In the genomic region with DNA sequence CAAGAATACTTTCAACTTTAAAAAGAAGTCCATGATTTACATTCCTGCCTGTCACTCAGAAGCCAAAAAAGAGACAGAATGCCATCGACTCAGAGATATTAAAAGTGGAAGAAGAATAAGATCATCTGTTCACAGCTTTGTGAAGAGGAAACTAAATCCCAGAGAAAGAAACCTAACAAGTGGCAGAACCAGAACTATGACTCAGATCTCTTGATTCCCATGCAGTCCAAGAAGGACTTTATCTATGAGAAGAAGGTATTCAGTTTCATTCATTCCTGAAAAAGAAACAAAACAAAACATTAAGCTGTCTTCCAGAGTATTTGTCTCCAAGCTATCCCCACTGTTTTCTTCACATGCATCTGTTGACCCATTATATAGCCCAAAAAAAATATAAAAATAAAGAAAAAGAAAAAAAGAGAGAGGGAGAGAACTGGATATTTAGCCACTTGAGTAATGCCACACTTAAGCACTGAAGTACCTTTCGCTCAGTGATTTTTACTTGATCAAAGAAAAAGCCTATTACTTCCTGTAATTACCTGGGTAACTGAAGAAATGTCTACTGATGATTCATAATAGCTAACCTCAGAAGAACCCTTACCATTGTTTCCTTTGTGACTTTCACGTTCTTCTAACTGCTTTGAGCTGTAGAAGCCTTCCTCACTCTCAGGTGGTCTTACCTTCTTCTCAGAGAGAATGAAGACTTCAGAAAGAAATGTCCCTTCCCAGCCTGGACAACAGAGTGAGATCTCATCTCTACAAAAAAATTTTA, we compare ENCODE assay signal across 17 cellular contexts. TPM values are rescaled to one million over a fixed set of nuclear protein-coding genes. Genes with fewer than 3 reads are reported as not detected.
"Had no signal": no experiment of that assay in that cellular context is flagged by ENCODE, and none has a peak within 500 bp of the region (broad histone marks: within the 10 kb centered on the region; RNA-seq: fewer than 3 reads in every experiment).

No MANE protein-coding gene starts in this region.

- H3K27me3 Mint-ChIP-seq: dendritic cell treated with granulocyte-macrophage colony-stimulating factor and Interleukin-4, amounts not matched to agents 40 ng/mL and 50 ng/mL, for 4 days had no signal

- H3K4me1 Mint-ChIP-seq: brain, naive B cell had no signal

- H3K27ac Mint-ChIP-seq: activated CD4-positive, alpha-beta memory T cell treated with anti-CD3 and anti-CD28 coated beads, Interleukin-2, amount 10 ng/mL, durations not matched to agents 7 days and 5 days; brain; dendritic cell treated with granulocyte-macrophage colony-stimulating factor and Interleukin-4, amounts not matched to agents 40 ng/mL and 50 ng/mL, for 4 days; effector memory CD8-positive, alpha-beta T cell; naive B cell had no signal

- H3K4me3 Mint-ChIP-seq: activated CD4-positive, alpha-beta memory T cell treated with anti-CD3 and anti-CD28 coated beads, Interleukin-2, amount 10 ng/mL, durations not matched to agents 7 days and 5 days; brain; dendritic cell treated with granulocyte-macrophage colony-stimulating factor and Interleukin-4, amounts not matched to agents 40 ng/mL and 50 ng/mL, for 4 days; effector memory CD8-positive, alpha-beta T cell; naive B cell had no signal

- ATAC-seq: effector memory CD8-positive, alpha-beta T cell had no signal

- H3K9me3 Mint-ChIP-seq: activated CD4-positive, alpha-beta memory T cell treated with anti-CD3 and anti-CD28 coated beads, Interleukin-2, amount 10 ng/mL, durations not matched to agents 7 days and 5 days; dendritic cell treated with granulocyte-macrophage colony-stimulating factor and Interleukin-4, amounts not matched to agents 40 ng/mL and 50 ng/mL, for 4 days; effector memory CD8-positive, alpha-beta T cell had no signal

- H3K36me3 Mint-ChIP-seq: brain, naive B cell had no signal

- DNase-seq: activated CD4-positive, alpha-beta memory T cell treated with anti-CD3 and anti-CD28 coated beads, Interleukin-2, amount 10 ng/mL, durations not matched to agents 7 days and 5 days; activated CD4-positive, alpha-beta T cell treated with anti-CD3 and anti-CD28 coated beads for 1 hour; activated gamma-delta T cell treated with Interleukin-2 at 50 U/mL for 16 hours; amygdala; cerebellar nuclear complex; effector memory CD8-positive, alpha-beta T cell; naive B cell; retina; stimulated activated CD4-positive, alpha-beta T cell treated with anti-CD3 and anti-CD28 coated beads, Interleukin-15, amount 100 ng/mL, for 24 hours; stimulated activated CD4-positive, alpha-beta T cell treated with anti-CD3 and anti-CD28 coated beads, Interleukin-4, amount 100 ng/mL, for 24 hours had no signal

RNA-seq across cellular contexts. Expression of gene AKAIN1, which starts 17.7 kb away (rescaled TPM):
- total RNA-seq: activated CD4-positive, alpha-beta memory T cell treated with anti-CD3 and anti-CD28 coated beads, Interleukin-2, amount 10 ng/mL, durations not matched to agents 7 days and 5 days; epithelial cell of proximal tubule; hepatocyte; kidney epithelial cell; skeletal muscle tissue; urinary bladder had no signal
